ENCODE assay signal across 12 cellular contexts in genomic region chr14:69299286-69300035, GRCh38. TPM values are rescaled to one million over a fixed set of nuclear protein-coding genes. Genes with fewer than 3 reads are reported as not detected.
DNase-seq lines count a peak whose midpoint lies in the region; ATAC-seq and TF ChIP-seq lines count a peak whose summit lies in the region.
"Had no signal": no experiment of that assay in that cellular context is flagged by ENCODE, and none has a peak within 500 bp of the region (broad histone marks: within the 10 kb centered on the region; RNA-seq: fewer than 3 reads in every experiment).

No MANE protein-coding gene starts in this region.

- no peaks in the 10 kb centered on the region for H3K36me3 Mint-ChIP-seq in stimulated activated memory B cell treated with anti-CD40 and anti-IgM and Interleukin-4, amounts not matched to agents 10 μg/mL and 1 μg/mL and 100 μg/mL, for 72 hours
- H3K36me3 Mint-ChIP-seq: activated naive CD4-positive, alpha-beta T cell treated with anti-CD3 and anti-CD28 coated beads, Interleukin-2, amount 50 U/mL, for 72 hours had no signal

- H3K4me2 ChIP-seq in Loucy (ENCODE audit: low read depth, low read length, poor library complexity, severe bottlenecking) (no peak overlapping the region), Karpas-422 (ENCODE audit: low read depth, low read length, poor library complexity, severe bottlenecking) (no peak overlapping the region)

- no peak overlapping the region for H3K9ac ChIP-seq in Loucy (ENCODE audit: low read depth, low read length, poor library complexity, severe bottlenecking)
- H3K9ac ChIP-seq in Karpas-422 (ENCODE audit: low read length) = no peak overlapping the region
- H3K9ac ChIP-seq: BLaER1 treated with 17β-estradiol and CSF1 and Interleukin-3, amounts not matched to agents 10 nM and 100 nM had no signal

- H3K4me1 Mint-ChIP-seq in stimulated activated memory B cell treated with anti-CD40 and anti-IgM and Interleukin-4, amounts not matched to agents 10 μg/mL and 1 μg/mL and 100 μg/mL, for 72 hours = no peaks in the 10 kb centered on the region

- H4K20me1 ChIP-seq in Loucy (ENCODE audit: insufficient read depth, low read length, poor library complexity, severe bottlenecking) (no peaks in the 10 kb centered on the region), Karpas-422 (ENCODE audit: insufficient read depth, low read depth, low read length) (no peaks in the 10 kb centered on the region)
- H4K20me1 ChIP-seq: BLaER1 treated with 17β-estradiol and CSF1 and Interleukin-3, amounts not matched to agents 10 nM and 100 nM had no signal

- H3K4me3 Mint-ChIP-seq in stimulated activated memory B cell treated with anti-CD40 and anti-IgM and Interleukin-4, amounts not matched to agents 10 μg/mL and 1 μg/mL and 100 μg/mL, for 72 hours = no peak overlapping the region

- H3K4me1 ChIP-seq in Loucy (ENCODE audit: insufficient read depth, low read length, poor library complexity, severe bottlenecking) = no peaks in the 10 kb centered on the region
- H3K4me1 ChIP-seq in Karpas-422 (ENCODE audit: low read length) = peaks cover 3% of the 10 kb centered on the region; the same call in 1 of the 2 replicates

- no peaks in the 10 kb centered on the region for H3K9me3 ChIP-seq in Loucy (ENCODE audit: insufficient read depth, low read depth, low read length)
- no peaks in the 10 kb centered on the region for H3K9me3 ChIP-seq in Karpas-422 (ENCODE audit: low read length)
- H3K9me3 ChIP-seq: BLaER1 treated with 17β-estradiol and CSF1 and Interleukin-3, amounts not matched to agents 10 nM and 100 nM; MG63 had no signal

- peak; percentile 56 for DNase-seq in activated effector memory CD4-positive, alpha-beta T cell treated with anti-CD3 and anti-CD28 coated beads, Interleukin-2, amount 50 U/mL, for 16 hours
- no peak for DNase-seq in activated effector memory CD4-positive, alpha-beta T cell treated with Interleukin-2 at 50 U/mL for 16 hours
- DNase-seq in epithelial cell of esophagus (ENCODE audit: low read depth) = no peak
- no peak for DNase-seq in GDM1 (lab: John Stamatoyannopoulos, UW)
- no peak for DNase-seq in NOMO-1 (lab: John Stamatoyannopoulos, UW; ENCODE audit: unreplicated experiment in 2 of 2)
- DNase-seq in Karpas-422 = no peak
- DNase-seq: effector CD8-positive, alpha-beta T cell; MG63 had no signal

- H3K27me3 Mint-ChIP-seq in stimulated activated memory B cell treated with anti-CD40 and anti-IgM and Interleukin-4, amounts not matched to agents 10 μg/mL and 1 μg/mL and 100 μg/mL, for 72 hours = peaks cover 9% of the 10 kb centered on the region

- no peak overlapping the region for H3K27ac ChIP-seq in Karpas-422 (ENCODE audit: low read length)
- H3K27ac ChIP-seq: BLaER1 treated with 17β-estradiol and CSF1 and Interleukin-3, amounts not matched to agents 10 nM and 100 nM had no signal

- ATAC-seq in stimulated activated memory B cell treated with anti-CD40 and anti-IgM and Interleukin-4, amounts not matched to agents 10 μg/mL and 1 μg/mL and 100 μg/mL, for 72 hours = peak; percentile 64

- H3K9me2 ChIP-seq in Loucy (replicated peaks; ENCODE audit: low read depth, low read length) = no peaks in the 10 kb centered on the region
- no peaks in the 10 kb centered on the region for H3K9me2 ChIP-seq in Karpas-422 (replicated peaks; ENCODE audit: insufficient read depth, low read length)

- TF ChIP-seq CTCF in Loucy (conservative IDR thresholded peaks at IDR 0.05; ENCODE audit: low read length) = peak; percentile 55
- TF ChIP-seq CTCF in epithelial cell of esophagus (IDR thresholded peaks at IDR 0.05; ENCODE audit: insufficient read depth, low read depth, low read length, missing control alignments) = peak; percentile 15

- no peak overlapping the region for H2AFZ ChIP-seq in Loucy (ENCODE audit: low read length)
- no peak overlapping the region for H2AFZ ChIP-seq in Karpas-422 (ENCODE audit: low read length)

- no peaks in the 10 kb centered on the region for H3K9me3 Mint-ChIP-seq in stimulated activated memory B cell treated with anti-CD40 and anti-IgM and Interleukin-4, amounts not matched to agents 10 μg/mL and 1 μg/mL and 100 μg/mL, for 72 hours
- H3K9me3 Mint-ChIP-seq: activated naive CD4-positive, alpha-beta T cell treated with anti-CD3 and anti-CD28 coated beads, Interleukin-2, amount 50 U/mL, for 72 hours had no signal

- H3K36me3 ChIP-seq in Loucy (ENCODE audit: insufficient read depth, low read length) (no peaks in the 10 kb centered on the region), Karpas-422 (ENCODE audit: insufficient read depth, low read length) (no peaks in the 10 kb centered on the region)
- H3K36me3 ChIP-seq: BLaER1 treated with 17β-estradiol and CSF1 and Interleukin-3, amounts not matched to agents 10 nM and 100 nM; MG63 had no signal

- H3K27ac Mint-ChIP-seq in stimulated activated memory B cell treated with anti-CD40 and anti-IgM and Interleukin-4, amounts not matched to agents 10 μg/mL and 1 μg/mL and 100 μg/mL, for 72 hours = no peak overlapping the region
- H3K27ac Mint-ChIP-seq: activated naive CD4-positive, alpha-beta T cell treated with anti-CD3 and anti-CD28 coated beads, Interleukin-2, amount 50 U/mL, for 72 hours had no signal

- H3K79me2 ChIP-seq in Loucy (ENCODE audit: insufficient read depth, low read length) (no peaks in the 10 kb centered on the region), Karpas-422 (ENCODE audit: low read length) (no peaks in the 10 kb centered on the region)

- H3K27me3 ChIP-seq in Loucy (ENCODE audit: insufficient read depth, low read length, poor library complexity, severe bottlenecking) (no peaks in the 10 kb centered on the region), Karpas-422 (ENCODE audit: low read length) (no peaks in the 10 kb centered on the region)
- H3K27me3 ChIP-seq: BLaER1 treated with 17β-estradiol and CSF1 and Interleukin-3, amounts not matched to agents 10 nM and 100 nM; MG63 had no signal

- H3K4me3 ChIP-seq in Loucy (ENCODE audit: low read length, poor library complexity, severe bottlenecking) = no peak overlapping the region
- no peak overlapping the region for H3K4me3 ChIP-seq in epithelial cell of esophagus (ENCODE audit: low read length)
- H3K4me3 ChIP-seq in Karpas-422 (ENCODE audit: low read length) = no peak overlapping the region
- H3K4me3 ChIP-seq: BLaER1 treated with 17β-estradiol and CSF1 and Interleukin-3, amounts not matched to agents 10 nM and 100 nM; MG63 had no signal

- no peaks in the 10 kb centered on the region for H3F3A ChIP-seq in Loucy (ENCODE audit: low read depth)

RNA-seq across cellular contexts. Expression of gene GALNT16, which starts 39.5 kb away (rescaled TPM):
- total RNA-seq in Karpas-422 (2014; rRNA removed; shearing (Covaris generic); ENCODE audit: low replicate concordance) = 0.15 TPM in 1 of 2 replicates, not detected in the other
